8 cellular contexts compared by ENCODE assay signal in the genomic region with DNA sequence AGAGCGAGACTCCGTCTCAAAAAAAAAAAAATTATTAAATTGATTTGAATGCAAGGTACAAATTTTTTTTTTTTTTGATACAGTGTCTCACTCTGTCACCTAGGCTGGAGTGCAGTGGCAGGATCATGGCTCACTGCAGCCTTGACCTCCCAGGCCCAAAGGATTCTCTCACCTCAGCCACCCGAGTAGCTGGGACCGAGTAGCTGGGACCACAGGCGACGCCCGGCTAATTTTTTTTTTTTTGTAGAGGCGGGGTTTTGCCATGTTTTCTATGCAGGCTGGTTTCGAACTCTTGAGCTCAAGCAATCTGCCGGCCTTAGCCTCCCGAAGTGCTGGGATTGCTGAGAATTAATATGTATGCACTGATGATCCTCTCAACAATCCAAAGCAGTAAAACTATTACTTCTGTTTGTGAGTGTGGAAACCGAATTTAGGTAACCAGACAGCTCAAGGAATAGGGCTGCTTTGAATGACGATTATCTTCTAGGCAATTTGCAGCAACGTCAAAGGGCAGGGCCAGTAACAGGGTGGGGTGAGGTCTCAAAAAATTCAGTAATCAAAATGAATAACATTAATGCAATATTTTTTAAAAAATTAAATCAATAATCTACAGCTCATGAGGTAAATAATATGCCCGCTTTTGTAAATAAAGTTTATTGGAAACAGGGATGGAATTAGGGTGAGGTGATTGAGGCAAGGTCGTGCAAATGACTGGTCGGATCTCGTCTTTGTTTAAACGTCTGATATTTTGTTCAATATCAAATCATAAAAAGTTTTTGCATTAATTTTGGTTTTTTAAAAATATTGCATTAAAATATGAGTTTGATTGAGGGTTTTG. TPM values are rescaled to one million over a fixed set of nuclear protein-coding genes. Genes with fewer than 3 reads are reported as not detected.
DNase-seq lines count a peak whose midpoint lies in the region; ATAC-seq and TF ChIP-seq lines count a peak whose summit lies in the region.

No MANE protein-coding gene starts in this region.

- H3K4me2 ChIP-seq in smooth muscle cell: peak overlapping the region; percentile 88

- no peak for ATAC-seq in activated T-cell treated with anti-CD3 and anti-CD28 coated beads, Interleukin-2, amount 50 U/mL, for 72 hours (replicated peaks in 1 of 2)
- ATAC-seq in gastroesophageal sphincter (no peak), HG03354 (IDR thresholded peaks at IDR 0.05; ENCODE audit: poor library complexity, severe bottlenecking, unreplicated experiment) (no peak), GM21717 (IDR thresholded peaks at IDR 0.05; ENCODE audit: unreplicated experiment) (no peak)

- DNase-seq in activated T-cell treated with anti-CD3 and anti-CD28 coated beads, Interleukin-2, amount 50 U/mL, for 72 hours: no peak
- no peak for DNase-seq in activated T-cell treated with anti-CD3 and anti-CD28 coated beads, Interleukin-2, amount 50 U/mL, for 1 hour
- no peak for DNase-seq in smooth muscle cell (lab: John Stamatoyannopoulos, UW; ENCODE audit: unreplicated experiment)
- DNase-seq in NCI-H146 treated with DMSO at 0.1 percent for 48 hours (lab: John Stamatoyannopoulos, UW; ENCODE audit: unreplicated experiment): no peak

- H3K4me1 ChIP-seq in gastroesophageal sphincter (peaks cover 0 to 22% (median 4%) of the 10 kb centered on the region in 3 donors), smooth muscle cell (ENCODE audit: low read depth) (peaks cover 6% of the 10 kb centered on the region)

- H3K9me3 Mint-ChIP-seq in activated T-cell treated with anti-CD3 and anti-CD28 coated beads, Interleukin-2, amount 50 U/mL, for 72 hours: no peaks in the 10 kb centered on the region

- peak overlapping the region; percentile 95 for H2AFZ ChIP-seq in smooth muscle cell (ENCODE audit: low read depth)

- no peaks in the 10 kb centered on the region for H3K27me3 Mint-ChIP-seq in activated T-cell treated with anti-CD3 and anti-CD28 coated beads, Interleukin-2, amount 50 U/mL, for 72 hours (ENCODE audit: low read depth)

- H3K9me3 ChIP-seq in gastroesophageal sphincter: no peaks in the 10 kb centered on the region
- H3K9me3 ChIP-seq in smooth muscle cell (replicated peaks; ENCODE audit: low read depth): no peaks in the 10 kb centered on the region

- no peak for TF ChIP-seq CTCF in VCaP (conservative IDR thresholded peaks at IDR 0.05)
- no peak for TF ChIP-seq CTCF in gastroesophageal sphincter (IDR thresholded peaks at IDR 0.05)
- no peak for TF ChIP-seq CTCF in smooth muscle cell (IDR thresholded peaks at IDR 0.05; ENCODE audit: borderline replicate concordance, insufficient read depth, poor library complexity, severe bottlenecking)

- H3K4me3 ChIP-seq in gastroesophageal sphincter (peak overlapping the region; percentile 56 to 88), smooth muscle cell (peak overlapping the region; percentile 78)

- H3K27ac ChIP-seq in VCaP (peak overlapping the region; percentile 76), gastroesophageal sphincter (peak overlapping the region; percentile 14 to 85 (median 84)), smooth muscle cell (ENCODE audit: low read depth) (peak overlapping the region; percentile 70)

- peaks cover 0 to 7% of the 10 kb centered on the region in 2 donors for H3K36me3 Mint-ChIP-seq in activated T-cell treated with anti-CD3 and anti-CD28 coated beads, Interleukin-2, amount 50 U/mL, for 72 hours (ENCODE audit: insufficient read depth in 2 of 2)

- no peak for TF ChIP-seq EP300 in gastroesophageal sphincter (IDR thresholded peaks at IDR 0.05)

- H3K9ac ChIP-seq in smooth muscle cell (ENCODE audit: low read depth): peak overlapping the region; percentile 66

- peaks cover 21% of the 10 kb centered on the region for H3K79me2 ChIP-seq in smooth muscle cell (ENCODE audit: low read depth)

- no peaks in the 10 kb centered on the region for H3F3A ChIP-seq in smooth muscle cell (ENCODE audit: low read depth)

- TF ChIP-seq POLR2A in gastroesophageal sphincter (IDR thresholded peaks at IDR 0.05): no peak

- H3K36me3 ChIP-seq in gastroesophageal sphincter (no peaks in the 10 kb centered on the region), smooth muscle cell (ENCODE audit: low read depth) (no peaks in the 10 kb centered on the region)

- 12 to 37% methylated on average over 9 to 18 of the region's 19 CpGs for WGBS in gastroesophageal sphincter (ENCODE audit: low coverage in 1 of 2), 2 donors
- WGBS in smooth muscle cell (ENCODE audit: low lambda C conversion rate): 37% methylated on average over 19 of the region's 19 CpGs

- H3K4me1 Mint-ChIP-seq in activated T-cell treated with anti-CD3 and anti-CD28 coated beads, Interleukin-2, amount 50 U/mL, for 72 hours (ENCODE audit: low read depth): peaks cover 16% of the 10 kb centered on the region

- no peaks in the 10 kb centered on the region for H4K20me1 ChIP-seq in smooth muscle cell (ENCODE audit: low read depth)

- H3K27me3 ChIP-seq in gastroesophageal sphincter (no peaks in the 10 kb centered on the region), smooth muscle cell (ENCODE audit: low read depth) (no peaks in the 10 kb centered on the region)

- peak overlapping the region; percentile 44 for H3K27ac Mint-ChIP-seq in activated T-cell treated with anti-CD3 and anti-CD28 coated beads, Interleukin-2, amount 50 U/mL, for 72 hours

- H3K4me3 Mint-ChIP-seq in activated T-cell treated with anti-CD3 and anti-CD28 coated beads, Interleukin-2, amount 50 U/mL, for 72 hours: peak overlapping the region; percentile 88 to 89

RNA-seq across cellular contexts. Expression of a gene that starts 1.2 kb away (rescaled TPM):
- 10 to 100 TPM; 42.2 to 42.8 TPM for total RNA-seq in activated T-cell treated with anti-CD3 and anti-CD28 coated beads, Interleukin-2, amount 50 U/mL, for 72 hours
- total RNA-seq in gastroesophageal sphincter (under 1 TPM in 3 of 4 donors, not detected in 1; 0.08 to 0.99 (median 0.13) TPM), smooth muscle cell (2.9 and 4.5 TPM in 2 replicates)
- polyA plus RNA-seq in smooth muscle cell: 2.4 and 4.7 TPM in 2 replicates

RNA-seq across cellular contexts. Expression of a gene that starts 39.2 kb away (rescaled TPM):
- 10 to 100 TPM; 10.9 to 13.6 TPM for total RNA-seq in activated T-cell treated with anti-CD3 and anti-CD28 coated beads, Interleukin-2, amount 50 U/mL, for 72 hours
- 10 to 100 TPM; 25.0 to 45.5 (median 31.1) TPM for total RNA-seq in gastroesophageal sphincter
- 10.7 and 13.0 TPM in 2 replicates for total RNA-seq in smooth muscle cell
- polyA plus RNA-seq in smooth muscle cell: 5.8 and 6.1 TPM in 2 replicates

RNA-seq across cellular contexts. Expression of a gene that starts 49.9 kb away (rescaled TPM):
- 10 to 100 TPM in 1 of 2 donors, 1 to 10 TPM in 1; 9.4 to 11.6 TPM for total RNA-seq in activated T-cell treated with anti-CD3 and anti-CD28 coated beads, Interleukin-2, amount 50 U/mL, for 72 hours
- 10 to 100 TPM; 23.6 to 35.4 (median 25.2) TPM for total RNA-seq in gastroesophageal sphincter
- 4.5 and 7.5 TPM in 2 replicates for total RNA-seq in smooth muscle cell
- polyA plus RNA-seq in smooth muscle cell: 9.4 and 9.7 TPM in 2 replicates
